Comparison of ENCODE assay signal across 2 cellular contexts in genomic region chrX:23993012-23993633, GRCh38.
TF ChIP-seq lines count a peak whose summit lies in the region.

No MANE protein-coding gene starts in this region.

TF ChIP-seq in IMR-90, 13 proteins besides CTCF, POLR2A, EP300 and RAD21:
- TF ChIP-seq RFX5 (IDR thresholded peaks at IDR 0.05; ENCODE audit: low read depth, low read length) (no peak), MAFK (IDR thresholded peaks at IDR 0.05; ENCODE audit: low read depth, low read length) (no peak), FOS (IDR thresholded peaks at IDR 0.05; ENCODE audit: low read depth, low read length) (no peak), NFE2L2 (IDR thresholded peaks at IDR 0.05; ENCODE audit: low read depth, low read length) (no peak), MAZ (IDR thresholded peaks at IDR 0.05; ENCODE audit: borderline replicate concordance, low read depth, low read length) (no peak), CEBPB (IDR thresholded peaks at IDR 0.05; ENCODE audit: low read depth, low read length) (no peak), SMC3 (IDR thresholded peaks at IDR 0.05; ENCODE audit: low read depth, low read length) (no peak), BHLHE40 (IDR thresholded peaks at IDR 0.05; ENCODE audit: low read depth, low read length) (no peak), RCOR1 (IDR thresholded peaks at IDR 0.05; ENCODE audit: insufficient replicate concordance, low read length) (no peak), MXI1 (IDR thresholded peaks at IDR 0.05; ENCODE audit: borderline replicate concordance, low read depth, low read length) (no peak), CHD1 (IDR thresholded peaks at IDR 0.05; ENCODE audit: low read depth, low read length) (no peak)
- TF ChIP-seq, protein P1, sequence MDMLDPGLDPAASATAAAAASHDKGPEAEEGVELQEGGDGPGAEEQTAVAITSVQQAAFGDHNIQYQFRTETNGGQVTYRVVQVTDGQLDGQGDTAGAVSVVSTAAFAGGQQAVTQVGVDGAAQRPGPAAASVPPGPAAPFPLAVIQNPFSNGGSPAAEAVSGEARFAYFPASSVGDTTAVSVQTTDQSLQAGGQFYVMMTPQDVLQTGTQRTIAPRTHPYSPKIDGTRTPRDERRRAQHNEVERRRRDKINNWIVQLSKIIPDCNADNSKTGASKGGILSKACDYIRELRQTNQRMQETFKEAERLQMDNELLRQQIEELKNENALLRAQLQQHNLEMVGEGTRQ (IDR thresholded peaks at IDR 0.05; ENCODE audit: low read depth, low read length): no peak
- TF ChIP-seq, protein P2, sequence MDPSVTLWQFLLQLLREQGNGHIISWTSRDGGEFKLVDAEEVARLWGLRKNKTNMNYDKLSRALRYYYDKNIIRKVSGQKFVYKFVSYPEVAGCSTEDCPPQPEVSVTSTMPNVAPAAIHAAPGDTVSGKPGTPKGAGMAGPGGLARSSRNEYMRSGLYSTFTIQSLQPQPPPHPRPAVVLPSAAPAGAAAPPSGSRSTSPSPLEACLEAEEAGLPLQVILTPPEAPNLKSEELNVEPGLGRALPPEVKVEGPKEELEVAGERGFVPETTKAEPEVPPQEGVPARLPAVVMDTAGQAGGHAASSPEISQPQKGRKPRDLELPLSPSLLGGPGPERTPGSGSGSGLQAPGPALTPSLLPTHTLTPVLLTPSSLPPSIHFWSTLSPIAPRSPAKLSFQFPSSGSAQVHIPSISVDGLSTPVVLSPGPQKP (IDR thresholded peaks at IDR 0.05; ENCODE audit: borderline replicate concordance, low read depth, low read length): no peak

TF ChIP-seq in HEK293T, 16 proteins besides CTCF, POLR2A, EP300 and RAD21:
- TF ChIP-seq L3MBTL2 (conservative IDR thresholded peaks at IDR 0.05) (no peak), FOXA1 (IDR thresholded peaks at IDR 0.05) (no peak), FOXM1 (IDR thresholded peaks at IDR 0.05; ENCODE audit: borderline replicate concordance) (no peak), NFRKB (IDR thresholded peaks at IDR 0.05) (no peak), BHLHE40 (IDR thresholded peaks at IDR 0.05; ENCODE audit: borderline replicate concordance) (no peak), SUZ12 (IDR thresholded peaks at IDR 0.05) (no peak), ZNF384 (IDR thresholded peaks at IDR 0.05) (no peak), SP1 (IDR thresholded peaks at IDR 0.05) (no peak), CTBP1 (IDR thresholded peaks at IDR 0.05; ENCODE audit: borderline replicate concordance) (no peak), ARNT (IDR thresholded peaks at IDR 0.05) (no peak), LEF1 (IDR thresholded peaks at IDR 0.05; ENCODE audit: borderline replicate concordance) (no peak), TARDBP (IDR thresholded peaks at IDR 0.05) (no peak), FOXK2 (IDR thresholded peaks at IDR 0.05) (no peak), ELF4 (IDR thresholded peaks at IDR 0.05) (no peak), PKNOX1 (IDR thresholded peaks at IDR 0.05) (no peak), HDGF (IDR thresholded peaks at IDR 0.05; ENCODE audit: borderline replicate concordance) (no peak)
